ENCODE assay signal across 8 cellular contexts in genomic region chr2:75608684-75609333, GRCh38. TPM values are rescaled to one million over a fixed set of nuclear protein-coding genes. Genes with fewer than 3 reads are reported as not detected.
DNase-seq lines count a peak whose midpoint lies in the region; ATAC-seq, FAIRE-seq and TF ChIP-seq lines count a peak whose summit lies in the region.

No MANE protein-coding gene starts in this region.

- H3K79me2 ChIP-seq in PC-3 (ENCODE audit: low read length), result no peaks in the 10 kb centered on the region

- H3K4me1 Mint-ChIP-seq in Calu3 (ENCODE audit: low read depth, unreplicated experiment), result no peaks in the 10 kb centered on the region
- peaks cover 2% of the 10 kb centered on the region for H3K4me1 Mint-ChIP-seq in glutamatergic neuron (ENCODE audit: low read depth, unreplicated experiment)
- peaks cover 57% of the 10 kb centered on the region for H3K4me1 Mint-ChIP-seq in osteocyte (ENCODE audit: unreplicated experiment)

- POLR2A ChIA-PET in PC-3 (lab: Charles Lee; ENCODE audit: unreplicated experiment), result no interaction called here

- CTCF ChIA-PET in Calu3 (lab: Charles Lee) (no interaction called here), PC-3 (lab: Charles Lee) (interaction anchor here (0.9 to 1.4 kb wide), 3 partner anchors 19 to 143 kb away, joined by 5 to 7 read pairs (median 6); no protein-coding TSS in a partner anchor)

- no peaks in the 10 kb centered on the region for H3K36me3 ChIP-seq in PC-3 (ENCODE audit: low read depth, low read length)

- BruUV-seq in Calu3 (replicated peaks; lab: Mats Ljungman, UMichigan), result no TSS peak
- BruUV-seq in PC-3 (replicated peaks; lab: Mats Ljungman, UMichigan), result no TSS peak

- ATAC-seq in GM19438 (IDR thresholded peaks at IDR 0.05; ENCODE audit: low read depth, unreplicated experiment), result peak; percentile 79
- ATAC-seq in HG03558 (IDR thresholded peaks at IDR 0.05; ENCODE audit: extremely low read depth, unreplicated experiment), result peak; percentile 56
- ATAC-seq in PC-3, result peak; percentile 52

- no peaks in the 10 kb centered on the region for H3K27me3 ChIP-seq in PC-3 (ENCODE audit: low read length)

- H3K27ac Mint-ChIP-seq in Calu3 (ENCODE audit: unreplicated experiment) (no peak overlapping the region), glutamatergic neuron (ENCODE audit: unreplicated experiment) (peak overlapping the region; percentile 82), osteocyte (ENCODE audit: unreplicated experiment) (peak overlapping the region; percentile 85)

- peak; percentile 91 for FAIRE-seq in urothelium cell line (lab: Jason Lieb, UNC)

- no peaks in the 10 kb centered on the region for H4K20me1 ChIP-seq in PC-3 (ENCODE audit: low read length)

- no peaks in the 10 kb centered on the region for H3K9me2 ChIP-seq in PC-3 (replicated peaks; ENCODE audit: low read length)

- peak overlapping the region; percentile 83 for H2AFZ ChIP-seq in PC-3 (ENCODE audit: low read length)

- peaks cover 9% of the 10 kb centered on the region for H3F3A ChIP-seq in PC-3 (ENCODE audit: low read length, unreplicated experiment)

- peak overlapping the region; percentile 93; the same call in 1 of the 2 replicates for H3K27ac ChIP-seq in PC-3 (ENCODE audit: low read length)

- peaks cover 60% of the 10 kb centered on the region for H3K4me1 ChIP-seq in PC-3 (ENCODE audit: insufficient read depth, low read length)

- H3K9me3 Mint-ChIP-seq in Calu3 (ENCODE audit: low read depth, unreplicated experiment) (no peaks in the 10 kb centered on the region), glutamatergic neuron (ENCODE audit: unreplicated experiment) (peaks cover 1% of the 10 kb centered on the region), osteocyte (ENCODE audit: unreplicated experiment) (no peaks in the 10 kb centered on the region)

- peak overlapping the region; percentile 53; the same call in 1 of the 2 replicates for H3K4me3 ChIP-seq in PC-3 (ENCODE audit: low read length)

- intact Hi-C loops in Calu3 (cut with micrococcal nuclease; ENCODE audit: unreplicated experiment) (loop anchor here (1.0 to 5.0 kb wide), 3 partner anchors 145 to 692 kb away; no protein-coding TSS in a partner anchor), PC-3 (cut with micrococcal nuclease) (loop anchor here (1.0 to 5.0 kb wide), 4 partner anchors 19 to 145 kb away; no protein-coding TSS in a partner anchor)

- H3K9ac ChIP-seq in PC-3 (ENCODE audit: low read length), result no peak overlapping the region; the same call in 1 of the 2 replicates

- TF ChIP-seq CTCF in Calu3 (IDR thresholded peaks at IDR 0.05; ENCODE audit: unreplicated experiment), result peak; percentile 91
- peak; percentile 96 for TF ChIP-seq CTCF in PC-3 (conservative IDR thresholded peaks at IDR 0.05; ENCODE audit: low read depth, low read length)
- peak; percentile 92 for TF ChIP-seq CTCF in glutamatergic neuron (IDR thresholded peaks at IDR 0.05; ENCODE audit: partially characterized antibody, unreplicated experiment)
- TF ChIP-seq CTCF in osteocyte (IDR thresholded peaks at IDR 0.05), result peak; percentile 100

- H3K27me3 Mint-ChIP-seq in Calu3 (ENCODE audit: unreplicated experiment) (peaks cover 83% of the 10 kb centered on the region), glutamatergic neuron (ENCODE audit: unreplicated experiment) (peaks cover 1% of the 10 kb centered on the region), osteocyte (ENCODE audit: unreplicated experiment) (no peaks in the 10 kb centered on the region)

- peak overlapping the region; percentile 84 for H3K4me2 ChIP-seq in PC-3 (ENCODE audit: low read length)

- H3K9me3 ChIP-seq in PC-3 (ENCODE audit: low read length), result no peaks in the 10 kb centered on the region

- H3K4me3 Mint-ChIP-seq in Calu3 (ENCODE audit: low read depth, unreplicated experiment), result no peak overlapping the region
- peak overlapping the region; percentile 76 for H3K4me3 Mint-ChIP-seq in glutamatergic neuron (ENCODE audit: unreplicated experiment)
- peak overlapping the region; percentile 60 for H3K4me3 Mint-ChIP-seq in osteocyte (ENCODE audit: unreplicated experiment)

- DNase-seq in Calu3 (peak; percentile 69), PC-3 (peak; percentile 80), glutamatergic neuron (peak; percentile 72), osteocyte (ENCODE audit: extremely low spot score, unreplicated experiment) (peak; percentile 88), urothelium cell line (ENCODE audit: low spot score) (peak; percentile 87)
- peak; percentile 28 for DNase-seq in activated effector memory CD4-positive, alpha-beta T cell treated with Interleukin-2 at 50 U/mL for 16 hours

- H3K36me3 Mint-ChIP-seq in Calu3 (ENCODE audit: insufficient read depth, unreplicated experiment) (no peaks in the 10 kb centered on the region), glutamatergic neuron (ENCODE audit: unreplicated experiment) (no peaks in the 10 kb centered on the region), osteocyte (ENCODE audit: unreplicated experiment) (no peaks in the 10 kb centered on the region)

RNA-seq across cellular contexts. Expression of gene MRPL19, which starts 37.8 kb away (rescaled TPM):
- total RNA-seq in Calu3 (2022) (51.0 and 53.3 TPM in 2 replicates), PC-3 (2014; rRNA removed) (81.1 and 85.9 TPM in 2 replicates), glutamatergic neuron (ENCODE audit: unreplicated experiment) (44.6 TPM), osteocyte (44.8 and 46.6 TPM in 2 replicates)

RNA-seq across cellular contexts. Expression of gene EVA1A, which starts 48.1 kb away (rescaled TPM):
- total RNA-seq in Calu3 (2022) (0.42 TPM in 1 of 2 replicates, not detected in the other), PC-3 (2014; rRNA removed) (48.9 and 70.8 TPM in 2 replicates), glutamatergic neuron (ENCODE audit: unreplicated experiment) (not detected), osteocyte (30.7 and 33.5 TPM in 2 replicates)

Comparison
In these comparisons a context has a peak if more than half of its experiments do, and no peak if none do; other contexts are left out.
1. Peak in every context shown above with its lines: DNase-seq, ATAC-seq, H3K4me3 ChIP-seq and H3K27ac ChIP-seq.
2. DNase-seq: peak in every context shown above with its lines; median percentile 88 in osteocyte; 87 in urothelium cell line; 80 in PC-3; 72 in glutamatergic neuron; 69 in Calu3; 28 in activated effector memory CD4-positive, alpha-beta T cell treated with Interleukin-2 at 50 U/mL for 16 hours.
3. RNA of gene EVA1A, which starts 48.1 kb away (total RNA-seq): 48.9 to 70.8 TPM in PC-3 and 30.7 to 33.5 TPM in osteocyte; 0.42 TPM in Calu3 and not detected in glutamatergic neuron (single experiment); every median in the first group is over 10 times any median in the second.